Comparison of ENCODE assay signal across 19 cellular contexts in genomic region chr4:55491486-55491885, GRCh38. TPM values are rescaled to one million over a fixed set of nuclear protein-coding genes. Genes with fewer than 3 reads are reported as not detected.
DNase-seq lines count a peak whose midpoint lies in the region; FAIRE-seq and TF ChIP-seq lines count a peak whose summit lies in the region.
"Had no signal": no experiment of that assay in that cellular context is flagged by ENCODE, and none has a peak within 500 bp of the region (broad histone marks: within the 10 kb centered on the region; RNA-seq: fewer than 3 reads in every experiment).

No MANE protein-coding gene starts in this region.

- no peaks in the 10 kb centered on the region for H3K27me3 Mint-ChIP-seq in Calu3 (ENCODE audit: unreplicated experiment)

- intact Hi-C loops in Calu3 (cut with micrococcal nuclease; ENCODE audit: unreplicated experiment): no loop called here

- CTCF ChIA-PET in Calu3 (lab: Charles Lee): no interaction called here

- H3K4me1 Mint-ChIP-seq in Calu3 (ENCODE audit: low read depth, unreplicated experiment): peaks cover 11% of the 10 kb centered on the region
- H3K4me1 Mint-ChIP-seq: CD14-positive monocyte had no signal

- no peak overlapping the region for H3K4me3 Mint-ChIP-seq in Calu3 (ENCODE audit: low read depth, unreplicated experiment)
- H3K4me3 Mint-ChIP-seq: CD14-positive monocyte had no signal

- peak; percentile 24 for FAIRE-seq in RCC 7860 (lab: Jason Lieb, UNC)

- peaks cover 3% of the 10 kb centered on the region for H3K9me3 Mint-ChIP-seq in Calu3 (ENCODE audit: low read depth, unreplicated experiment)

- no TSS peak for BruUV-seq in Calu3 (replicated peaks; lab: Mats Ljungman, UMichigan)

- no peak for TF ChIP-seq CTCF in Calu3 (IDR thresholded peaks at IDR 0.05; ENCODE audit: unreplicated experiment)

- H3K27ac Mint-ChIP-seq in Calu3 (ENCODE audit: unreplicated experiment): no peak overlapping the region
- H3K27ac Mint-ChIP-seq: CD14-positive monocyte had no signal

- peak; percentile 66 for DNase-seq in ELR (ENCODE audit: low read depth)
- DNase-seq in RCC 7860 (ENCODE audit: low spot score): no peak
- peak; percentile 72 for DNase-seq in fibroblast of gingiva (ENCODE audit: low read depth)
- DNase-seq in iris pigment epithelial cell (ENCODE audit: low read depth): peak; percentile 51
- no peak for DNase-seq in SW480 (ENCODE audit: low spot score)
- no peak for DNase-seq in NCI-H2081 (lab: John Stamatoyannopoulos, UW)
- DNase-seq in GF-D8 (lab: John Stamatoyannopoulos, UW): no peak
- no peak for DNase-seq in Calu3
- DNase-seq: Caco-2, DMS53, GDM1, GOT3, Kasumi-1, NCI-H1436 treated with DMSO at 0.1 percent for 48 hours, NCI-H226, NCI-H526, OCI-M1, SJCRH30 had no signal

- H3K36me3 Mint-ChIP-seq in Calu3 (ENCODE audit: insufficient read depth, unreplicated experiment): no peaks in the 10 kb centered on the region

RNA-seq across cellular contexts. Expression of gene CLOCK, which starts 55.2 kb away (rescaled TPM):
- 13.3 and 16.2 TPM in 2 replicates for total RNA-seq in Calu3 (2022)

Comparison
In these comparisons a context has a peak if more than half of its experiments do, and no peak if none do; other contexts are left out.
1. DNase-seq: peak in ELR (single experiment), fibroblast of gingiva (single experiment) and iris pigment epithelial cell (single experiment); none in RCC 7860 (single experiment), SW480 (single experiment), NCI-H2081 (0 of 2), GF-D8 (single experiment) and Calu3 (single experiment).